In the genomic region with DNA sequence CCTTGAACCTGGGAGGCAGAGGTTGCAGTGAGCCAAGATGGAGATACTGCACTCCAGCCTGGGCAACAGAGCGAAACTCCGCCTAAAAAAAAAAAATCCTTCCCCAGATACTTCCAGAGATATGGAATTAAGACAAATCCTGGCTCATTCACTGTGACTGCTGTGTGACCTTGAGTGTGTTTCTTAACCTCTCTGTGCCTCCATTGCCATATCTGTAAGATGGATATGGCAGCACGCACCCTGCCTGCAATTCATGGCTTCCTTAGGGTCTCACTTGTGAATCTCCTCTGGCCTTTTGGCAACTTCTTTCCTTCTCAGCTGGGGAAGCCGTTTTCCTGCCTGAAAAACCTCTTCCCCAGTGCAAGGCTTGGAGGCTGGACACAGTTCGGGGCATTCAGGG, we compare ENCODE assay signal across 1 cellular context.
TF ChIP-seq lines count a peak whose summit lies in the region.

No MANE protein-coding gene starts in this region.

TF ChIP-seq in HepG2, 621 proteins besides CTCF, POLR2A, EP300 and RAD21:
- TF ChIP-seq ZNF768 (CRISPR knock-in tag; IDR thresholded peaks at IDR 0.05) (peak; percentile 91), ZMYM3 (CRISPR knock-in tag; IDR thresholded peaks at IDR 0.05) (0 out of 2 replicates have a peak, but pooled peaks have one; percentile 20), ISX (CRISPR knock-in tag; conservative IDR thresholded peaks at IDR 0.05) (no peak)
